1 cellular context compared by ENCODE assay signal in the genomic region with DNA sequence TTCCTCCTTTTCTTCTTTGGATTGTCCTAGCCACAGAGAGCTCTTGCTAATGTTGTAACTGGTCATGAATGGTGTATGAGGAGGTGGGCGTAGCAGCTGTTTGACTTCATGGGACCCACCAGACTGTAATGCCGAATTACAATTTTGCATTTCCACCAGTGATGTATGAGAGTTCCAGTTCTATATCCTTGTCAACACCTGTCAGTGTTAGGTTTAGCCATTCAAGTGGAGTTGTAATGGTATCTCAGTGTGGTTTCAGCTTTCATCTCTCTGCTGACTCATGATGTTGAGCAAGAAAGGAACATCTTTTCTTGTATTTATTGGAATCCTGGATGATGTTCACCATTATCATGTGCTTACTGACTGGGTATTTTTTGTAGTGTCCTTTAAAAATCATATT.
TF ChIP-seq lines count a peak whose summit lies in the region.

No MANE protein-coding gene starts in this region.

TF ChIP-seq in GM23338, 12 proteins besides CTCF, POLR2A, EP300 and RAD21 (continued from another document):
- no peak for TF ChIP-seq ZNF462 (CRISPR knock-in tag; IDR thresholded peaks at IDR 0.05)
- no peak for TF ChIP-seq STAT1 (IDR thresholded peaks at IDR 0.05; ENCODE audit: unreplicated experiment)
- TF ChIP-seq EZH2 (IDR thresholded peaks at IDR 0.05; ENCODE audit: low read depth, unreplicated experiment) = no peak
- no peak for TF ChIP-seq POLR2AphosphoS5 (IDR thresholded peaks at IDR 0.05; ENCODE audit: low read depth)
- no peak for TF ChIP-seq NANOG (IDR thresholded peaks at IDR 0.05; ENCODE audit: borderline replicate concordance)
